2 cellular contexts compared by ENCODE assay signal in genomic region chr1:23480187-23481025, GRCh38.
TF ChIP-seq lines count a peak whose summit lies in the region.

No MANE protein-coding gene starts in this region.

TF ChIP-seq in WTC11, 78 proteins besides CTCF, POLR2A, EP300 and RAD21 (continued from another document):
- TF ChIP-seq ZNF671 (CRISPR knock-in tag; IDR thresholded peaks at IDR 0.05) (no peak), CBFB (CRISPR knock-in tag; IDR thresholded peaks at IDR 0.05; ENCODE audit: low read depth) (no peak), CDX4 (CRISPR knock-in tag; IDR thresholded peaks at IDR 0.05; ENCODE audit: borderline replicate concordance) (no peak)

TF ChIP-seq in liver, 16 proteins besides CTCF, POLR2A, EP300 and RAD21 (continued from another document):
- TF ChIP-seq FOXA2 (IDR thresholded peaks at IDR 0.05) = no peak
- TF ChIP-seq TAF1 (conservative IDR thresholded peaks at IDR 0.05) = no peak
- TF ChIP-seq GABPA (IDR thresholded peaks at IDR 0.05 in 1 of 2, conservative IDR thresholded peaks at IDR 0.05 in 1 of 2) = no peak
- no peak for TF ChIP-seq REST (IDR thresholded peaks at IDR 0.05)
- TF ChIP-seq ZBTB33 (IDR thresholded peaks at IDR 0.05) = no peak
- no peak for TF ChIP-seq ATF3 (IDR thresholded peaks at IDR 0.05)
- TF ChIP-seq HNF4G (IDR thresholded peaks at IDR 0.05) = no peak
- TF ChIP-seq MAX (IDR thresholded peaks at IDR 0.05) = no peak
- TF ChIP-seq SP1 (IDR thresholded peaks at IDR 0.05) = no peak
- no peak for TF ChIP-seq FOXA1 (IDR thresholded peaks at IDR 0.05)
- no peak for TF ChIP-seq JUND (IDR thresholded peaks at IDR 0.05)
